8 cellular contexts compared by ENCODE assay signal in the genomic region with DNA sequence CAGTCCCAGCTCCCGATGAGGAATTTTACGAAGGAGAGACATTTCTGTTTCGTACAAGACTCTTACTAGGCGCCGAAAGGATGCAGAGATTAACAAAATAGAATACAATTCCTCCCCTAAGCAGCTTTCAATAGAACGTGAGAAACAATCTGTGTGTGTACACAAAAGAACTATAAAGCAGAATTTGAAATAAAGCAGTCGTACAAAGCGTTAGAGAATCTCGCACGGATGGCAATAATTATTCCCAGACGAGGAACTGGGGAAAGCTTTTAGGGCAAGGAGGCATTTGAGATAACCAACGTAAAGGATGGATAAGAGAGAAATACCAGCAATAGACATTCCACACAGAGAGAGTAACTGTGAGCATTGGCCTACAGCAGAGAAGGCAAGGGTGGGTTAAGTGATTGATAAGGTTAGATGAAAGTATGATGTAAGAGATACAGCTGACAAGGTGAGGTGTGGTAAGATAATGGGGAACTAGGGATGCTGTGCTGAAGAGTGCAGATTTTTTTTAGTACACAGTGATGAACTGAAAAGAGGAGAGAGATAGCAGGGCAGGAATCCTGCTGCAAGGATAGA. TPM values are rescaled to one million over a fixed set of nuclear protein-coding genes. Genes with fewer than 3 reads are reported as not detected.
DNase-seq lines count a peak whose midpoint lies in the region; ATAC-seq and TF ChIP-seq lines count a peak whose summit lies in the region.

No MANE protein-coding gene starts in this region.

- no peaks in the 10 kb centered on the region for H3K9me3 ChIP-seq in NT2/D1 (ENCODE audit: insufficient read depth, low read length)
- no peaks in the 10 kb centered on the region for H3K9me3 ChIP-seq in fibroblast of lung (ENCODE audit: control insufficient read depth, insufficient read depth, low read depth, low read length)
- no peaks in the 10 kb centered on the region for H3K9me3 ChIP-seq in skeletal muscle satellite cell (replicated peaks; ENCODE audit: low read length)

- DNase-seq in GM12865 (ENCODE audit: low read depth) (no peak), NT2/D1 (ENCODE audit: low read depth, low spot score) (no peak), fibroblast of lung (ENCODE audit: low read depth in 2 of 2) (no peak)
- DNase-seq in activated CD8-positive, alpha-beta memory T cell treated with anti-CD3 and anti-CD28 coated beads, Interleukin-2, amount 50 U/mL, for 48 hours = no peak
- no peak for DNase-seq in stimulated activated naive CD8-positive, alpha-beta T cell treated with anti-CD3 and anti-CD28 coated beads, Interleukin-15, Interleukin-2, amounts not matched to agents 100 U/mL and 50 U/mL, for 24 hours

- peak overlapping the region; percentile 79 for H2AFZ ChIP-seq in fibroblast of lung (ENCODE audit: low read length)

- peak overlapping the region; percentile 94 for H3K4me2 ChIP-seq in fibroblast of lung (ENCODE audit: extremely low read depth, insufficient read depth, low read length)
- peak overlapping the region; percentile 91 for H3K4me2 ChIP-seq in skeletal muscle satellite cell (ENCODE audit: low read length)

- peak overlapping the region; percentile 85 for H3K4me3 ChIP-seq in GM12865 (ENCODE audit: low read depth, low read length)
- H3K4me3 ChIP-seq in NT2/D1 (ENCODE audit: insufficient read length, low read depth) = peak overlapping the region; percentile 22
- H3K4me3 ChIP-seq in fibroblast of lung (replicated peaks in 1 of 4; ENCODE audit: control extremely low read depth in 1 of 4, insufficient read depth in 1 of 4, low read depth in 3 of 4, low read length in 4 of 4) = peak overlapping the region; percentile 37 to 79 (median 54)
- peak overlapping the region; percentile 71 for H3K4me3 ChIP-seq in skeletal muscle satellite cell (ENCODE audit: low read length)

- H3K4me1 ChIP-seq in NT2/D1 (ENCODE audit: insufficient read depth, insufficient read length) (no peaks in the 10 kb centered on the region), fibroblast of lung (ENCODE audit: control insufficient read depth, extremely low read depth, insufficient read depth, low read length) (peaks cover 3% of the 10 kb centered on the region), skeletal muscle satellite cell (ENCODE audit: control insufficient read depth, insufficient read depth, low read length) (peaks cover 5% of the 10 kb centered on the region)

- peak overlapping the region; percentile 28 for H3K9ac ChIP-seq in NT2/D1 (ENCODE audit: insufficient read length, low read depth)
- peak overlapping the region; percentile 10 for H3K9ac ChIP-seq in fibroblast of lung (ENCODE audit: insufficient read depth, low read length)
- H3K9ac ChIP-seq in skeletal muscle satellite cell (ENCODE audit: low read depth, low read length) = peak overlapping the region; percentile 72

- H3K27ac ChIP-seq in fibroblast of lung (ENCODE audit: insufficient read depth, low read length) = peak overlapping the region; percentile 64

- H3K79me2 ChIP-seq in fibroblast of lung (ENCODE audit: control insufficient read depth, insufficient read depth, low read length) = no peaks in the 10 kb centered on the region

- H3K27me3 ChIP-seq in NT2/D1 (ENCODE audit: insufficient read depth, insufficient read length) (peaks cover 4% of the 10 kb centered on the region), fibroblast of lung (ENCODE audit: control insufficient read depth, insufficient read depth, low read length) (no peaks in the 10 kb centered on the region), skeletal muscle satellite cell (ENCODE audit: control insufficient read depth, insufficient read depth, low read length) (no peaks in the 10 kb centered on the region)

- no peaks in the 10 kb centered on the region for H4K20me1 ChIP-seq in fibroblast of lung (ENCODE audit: control insufficient read depth, extremely low read depth, insufficient read depth, low read length)

- TF ChIP-seq CTCF in GM12865 (IDR thresholded peaks at IDR 0.05; ENCODE audit: insufficient read depth, low read depth, low read length, missing control alignments) = no peak
- no peak for TF ChIP-seq CTCF in fibroblast of lung (conservative IDR thresholded peaks at IDR 0.05 in 1 of 2, IDR thresholded peaks at IDR 0.05 in 1 of 2; ENCODE audit: low read depth in 1 of 2, low read length in 2 of 2)

- ATAC-seq in esophagus mucosa = no peak
- ATAC-seq in GM19455 (IDR thresholded peaks at IDR 0.05; ENCODE audit: unreplicated experiment) = no peak
- ATAC-seq in stimulated activated naive CD8-positive, alpha-beta T cell treated with anti-CD3 and anti-CD28 coated beads, Interleukin-15, Interleukin-2, amounts not matched to agents 100 U/mL and 50 U/mL, for 24 hours = no peak

- H3K36me3 ChIP-seq in NT2/D1 (ENCODE audit: insufficient read depth, insufficient read length, low read length) = no peaks in the 10 kb centered on the region
- H3K36me3 ChIP-seq in fibroblast of lung (ENCODE audit: control insufficient read depth, insufficient read depth, low read length) = no peaks in the 10 kb centered on the region
- no peaks in the 10 kb centered on the region for H3K36me3 ChIP-seq in skeletal muscle satellite cell (ENCODE audit: insufficient read depth, low read length)

RNA-seq across cellular contexts. Expression of gene RPS6KA5, which starts 1.0 kb away (rescaled TPM):
- 1.0 and 2.0 TPM in 2 replicates for total RNA-seq in fibroblast of lung
- 0.59 and 1.9 TPM in 2 replicates for polyA plus RNA-seq in fibroblast of lung
- polyA plus RNA-seq in fibroblast of lung (2012) = 0.35 and 1.0 TPM in 2 replicates
- polyA minus RNA-seq in fibroblast of lung (ENCODE audit: low replicate concordance) = 0.08 TPM in 1 of 2 replicates, not detected in the other
- total RNA-seq in skeletal muscle satellite cell (2012; rRNA removed) = 0.44 and 0.51 TPM in 2 replicates
- 9.1 TPM for total RNA-seq in esophagus mucosa

RNA-seq across cellular contexts. Expression of gene DGLUCY, which starts 52.5 kb away (rescaled TPM):
- 41.9 and 62.1 TPM in 2 replicates for total RNA-seq in fibroblast of lung
- polyA plus RNA-seq in fibroblast of lung = 26.7 and 33.7 TPM in 2 replicates
- 25.7 and 30.5 TPM in 2 replicates for polyA plus RNA-seq in fibroblast of lung (2012)
- 32.5 and 38.9 TPM in 2 replicates for polyA minus RNA-seq in fibroblast of lung (ENCODE audit: low replicate concordance)
- 32.2 and 33.9 TPM in 2 replicates for total RNA-seq in skeletal muscle satellite cell (2012; rRNA removed)
- 21.8 TPM for total RNA-seq in esophagus mucosa

Comparison
In these comparisons a context has a peak if more than half of its experiments do, and no peak if none do; other contexts are left out.
1. H3K4me3 ChIP-seq: peak in every context shown above with its lines; median percentile 85 in GM12865; 71 in skeletal muscle satellite cell; 54 in fibroblast of lung; 22 in NT2/D1.
2. H3K9ac ChIP-seq: peak in every context shown above with its lines; median percentile 72 in skeletal muscle satellite cell; 28 in NT2/D1; 10 in fibroblast of lung.